ENCODE assay signal across 1 cellular context in genomic region chr18:77133920-77134496, GRCh38.
TF ChIP-seq lines count a peak whose summit lies in the region.

No MANE protein-coding gene starts in this region.

TF ChIP-seq in HCT116, 20 proteins besides CTCF, POLR2A, EP300 and RAD21 (continued from another document):
- no peak for TF ChIP-seq SIN3A (IDR thresholded peaks at IDR 0.05; ENCODE audit: low read depth)
- no peak for TF ChIP-seq SP1 (IDR thresholded peaks at IDR 0.05; ENCODE audit: low read depth)
- no peak for TF ChIP-seq CEBPB (IDR thresholded peaks at IDR 0.05; ENCODE audit: low read depth)
- TF ChIP-seq POLR2AphosphoS5 (IDR thresholded peaks at IDR 0.05; ENCODE audit: low read depth, low read length): no peak
- no peak for TF ChIP-seq EZH2phosphoT487 (IDR thresholded peaks at IDR 0.05; ENCODE audit: borderline replicate concordance)
- no peak for TF ChIP-seq SRF (IDR thresholded peaks at IDR 0.05; ENCODE audit: low read depth)
- no peak for TF ChIP-seq ZBTB33 (IDR thresholded peaks at IDR 0.05; ENCODE audit: extremely low read depth, insufficient replicate concordance, low read length)
- TF ChIP-seq EZH2 (IDR thresholded peaks at IDR 0.05): no peak
- TF ChIP-seq JUND (IDR thresholded peaks at IDR 0.05): no peak
- no peak for TF ChIP-seq ELF1 (IDR thresholded peaks at IDR 0.05; ENCODE audit: borderline replicate concordance, low read depth)
- TF ChIP-seq ZFX (IDR thresholded peaks at IDR 0.05): no peak
